ENCODE assay signal across 1 cellular context in the genomic region with DNA sequence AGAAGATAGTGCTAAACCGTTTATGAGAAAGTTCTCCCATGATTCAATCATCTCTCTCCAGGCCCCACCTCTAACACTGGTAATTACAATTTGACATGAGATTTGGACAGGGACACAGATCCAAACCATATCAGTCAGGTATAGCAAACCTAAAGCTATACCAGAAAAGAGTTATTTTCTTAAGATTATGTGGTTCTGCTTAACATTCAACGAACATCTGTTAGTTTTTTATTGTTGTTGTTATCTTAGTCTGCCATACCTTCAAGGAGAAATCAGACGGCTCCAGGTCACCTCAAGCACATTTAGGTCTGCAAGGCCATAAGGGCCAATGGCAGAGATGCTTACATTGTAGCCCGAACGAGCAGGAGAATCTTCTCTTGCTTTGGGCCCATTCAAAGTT.
TF ChIP-seq lines count a peak whose summit lies in the region.

No MANE protein-coding gene starts in this region.

TF ChIP-seq in K562, 482 proteins besides CTCF, POLR2A, EP300 and RAD21 (continued from another document):
- TF ChIP-seq, protein P1, sequence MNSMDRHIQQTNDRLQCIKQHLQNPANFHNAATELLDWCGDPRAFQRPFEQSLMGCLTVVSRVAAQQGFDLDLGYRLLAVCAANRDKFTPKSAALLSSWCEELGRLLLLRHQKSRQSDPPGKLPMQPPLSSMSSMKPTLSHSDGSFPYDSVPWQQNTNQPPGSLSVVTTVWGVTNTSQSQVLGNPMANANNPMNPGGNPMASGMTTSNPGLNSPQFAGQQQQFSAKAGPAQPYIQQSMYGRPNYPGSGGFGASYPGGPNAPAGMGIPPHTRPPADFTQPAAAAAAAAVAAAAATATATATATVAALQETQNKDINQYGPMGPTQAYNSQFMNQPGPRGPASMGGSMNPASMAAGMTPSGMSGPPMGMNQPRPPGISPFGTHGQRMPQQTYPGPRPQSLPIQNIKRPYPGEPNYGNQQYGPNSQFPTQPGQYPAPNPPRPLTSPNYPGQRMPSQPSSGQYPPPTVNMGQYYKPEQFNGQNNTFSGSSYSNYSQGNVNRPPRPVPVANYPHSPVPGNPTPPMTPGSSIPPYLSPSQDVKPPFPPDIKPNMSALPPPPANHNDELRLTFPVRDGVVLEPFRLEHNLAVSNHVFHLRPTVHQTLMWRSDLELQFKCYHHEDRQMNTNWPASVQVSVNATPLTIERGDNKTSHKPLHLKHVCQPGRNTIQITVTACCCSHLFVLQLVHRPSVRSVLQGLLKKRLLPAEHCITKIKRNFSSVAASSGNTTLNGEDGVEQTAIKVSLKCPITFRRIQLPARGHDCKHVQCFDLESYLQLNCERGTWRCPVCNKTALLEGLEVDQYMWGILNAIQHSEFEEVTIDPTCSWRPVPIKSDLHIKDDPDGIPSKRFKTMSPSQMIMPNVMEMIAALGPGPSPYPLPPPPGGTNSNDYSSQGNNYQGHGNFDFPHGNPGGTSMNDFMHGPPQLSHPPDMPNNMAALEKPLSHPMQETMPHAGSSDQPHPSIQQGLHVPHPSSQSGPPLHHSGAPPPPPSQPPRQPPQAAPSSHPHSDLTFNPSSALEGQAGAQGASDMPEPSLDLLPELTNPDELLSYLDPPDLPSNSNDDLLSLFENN (IDR thresholded peaks at IDR 0.05; ENCODE audit: low read depth in 2 of 2, low read length in 2 of 2), result 0 out of 4 replicates have a peak, but pooled peaks of 1 of the 2 experiments have one; percentile 39
- TF ChIP-seq, protein P2, sequence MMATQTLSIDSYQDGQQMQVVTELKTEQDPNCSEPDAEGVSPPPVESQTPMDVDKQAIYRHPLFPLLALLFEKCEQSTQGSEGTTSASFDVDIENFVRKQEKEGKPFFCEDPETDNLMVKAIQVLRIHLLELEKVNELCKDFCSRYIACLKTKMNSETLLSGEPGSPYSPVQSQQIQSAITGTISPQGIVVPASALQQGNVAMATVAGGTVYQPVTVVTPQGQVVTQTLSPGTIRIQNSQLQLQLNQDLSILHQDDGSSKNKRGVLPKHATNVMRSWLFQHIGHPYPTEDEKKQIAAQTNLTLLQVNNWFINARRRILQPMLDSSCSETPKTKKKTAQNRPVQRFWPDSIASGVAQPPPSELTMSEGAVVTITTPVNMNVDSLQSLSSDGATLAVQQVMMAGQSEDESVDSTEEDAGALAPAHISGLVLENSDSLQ (IDR thresholded peaks at IDR 0.05), result peak; percentile 31
- TF ChIP-seq STAT5A (IDR thresholded peaks at IDR 0.05; ENCODE audit: borderline replicate concordance, low read length) (peak; percentile 66), TEAD4 (IDR thresholded peaks at IDR 0.05; ENCODE audit: low read length) (peak; percentile 93), TEAD4 (CRISPR knock-in tag; IDR thresholded peaks at IDR 0.05; ENCODE audit: borderline replicate concordance) (no peak)
